8 cellular contexts compared by ENCODE assay signal in the genomic region with DNA sequence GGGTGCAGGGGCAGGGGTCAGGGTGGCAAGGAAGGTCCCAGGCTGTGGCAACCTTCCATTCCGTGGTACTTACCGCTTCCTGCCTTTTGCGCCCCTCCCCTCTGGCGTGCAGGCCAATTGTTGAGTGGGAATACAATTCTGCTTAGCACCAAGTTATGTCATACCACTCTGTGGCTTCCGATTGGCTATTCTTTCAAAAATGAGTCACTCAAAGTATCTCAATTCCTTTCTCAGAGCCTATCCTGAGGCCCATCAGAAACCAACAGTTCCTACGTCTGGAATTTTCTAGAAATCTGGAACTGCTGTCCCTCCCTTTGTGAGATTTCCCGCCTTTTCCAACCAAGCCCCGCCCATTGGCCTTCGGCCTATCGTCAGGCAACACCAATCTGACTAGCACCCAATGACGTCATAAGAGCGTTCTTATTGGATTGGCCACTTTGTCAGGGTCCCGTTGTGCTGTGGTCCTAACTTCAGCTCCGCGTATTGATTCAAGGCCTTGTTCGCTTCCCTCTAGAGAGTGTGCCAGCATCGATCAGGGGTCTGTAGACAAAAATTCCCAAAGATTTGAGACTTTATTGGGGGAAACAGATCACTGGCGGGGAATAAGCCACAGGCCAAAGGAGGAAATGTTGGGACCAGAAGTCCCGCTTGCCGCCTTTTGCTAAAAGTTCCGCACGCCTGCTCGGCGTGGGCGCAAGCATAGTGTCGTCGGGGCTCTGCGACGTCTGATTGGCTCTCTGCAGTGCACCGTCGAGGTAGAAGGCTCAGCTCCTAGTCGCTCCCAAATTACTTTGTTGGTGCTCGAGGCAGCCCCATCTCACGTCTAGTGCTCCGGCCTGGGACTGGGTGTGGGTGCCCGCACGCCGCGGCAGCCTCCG. TPM values are rescaled to one million over a fixed set of nuclear protein-coding genes. Genes with fewer than 3 reads are reported as not detected.
DNase-seq lines count a peak whose midpoint lies in the region; ATAC-seq and TF ChIP-seq lines count a peak whose summit lies in the region.

No MANE protein-coding gene starts in this region.

- WGBS in thymus = 65% methylated on average over 40 of the region's 40 CpGs

- no peaks in the 10 kb centered on the region for H3K36me3 Mint-ChIP-seq in CD4-positive, alpha-beta memory T cell
- no peaks in the 10 kb centered on the region for H3K36me3 Mint-ChIP-seq in activated T-helper 2 cell treated with anti-CD3 and anti-CD28 coated beads, Interferon-gamma antibody, Interleukin-2, Interleukin-4, amounts not matched to agents 10 μg/mL and 5 μg/mL and 100 μg/mL, durations not matched to agents 14 hours and 24 hours and 36 hours (ENCODE audit: low read depth)

- H4K20me1 ChIP-seq in osteoblast (ENCODE audit: insufficient read depth, low read length) = no peaks in the 10 kb centered on the region

- POLR2A ChIA-PET in CD4-positive, alpha-beta memory T cell (lab: Charles Lee; ENCODE audit: partially characterized antibody) = interaction anchor here (1.3 kb wide), 1 partner anchor 52 kb away, joined by 3 read pairs; no protein-coding TSS in a partner anchor

- peaks cover 5 to 12% (median 8%) of the 10 kb centered on the region in 4 donors for H3K4me1 Mint-ChIP-seq in CD4-positive, alpha-beta memory T cell
- H3K4me1 Mint-ChIP-seq in activated T-helper 2 cell treated with anti-CD3 and anti-CD28 coated beads, Interferon-gamma antibody, Interleukin-2, Interleukin-4, amounts not matched to agents 10 μg/mL and 5 μg/mL and 100 μg/mL, durations not matched to agents 14 hours and 24 hours and 36 hours (ENCODE audit: low read depth) = peaks cover 6% of the 10 kb centered on the region

- no peaks in the 10 kb centered on the region for H3K27me3 ChIP-seq in CD4-positive, alpha-beta memory T cell (ENCODE audit: insufficient read depth, low read length)
- H3K27me3 ChIP-seq in HL-60 (ENCODE audit: insufficient read depth, poor library complexity, severe bottlenecking) (no peaks in the 10 kb centered on the region), RWPE2 (ENCODE audit: insufficient read depth, poor library complexity, severe bottlenecking) (no peaks in the 10 kb centered on the region), osteoblast (ENCODE audit: insufficient read depth, low read length) (peaks cover 2% of the 10 kb centered on the region), thymus (ENCODE audit: control insufficient read depth, insufficient read depth) (no peaks in the 10 kb centered on the region)

- no peaks in the 10 kb centered on the region for H3K27me3 Mint-ChIP-seq in CD4-positive, alpha-beta memory T cell
- H3K27me3 Mint-ChIP-seq in activated T-helper 2 cell treated with anti-CD3 and anti-CD28 coated beads, Interferon-gamma antibody, Interleukin-2, Interleukin-4, amounts not matched to agents 10 μg/mL and 5 μg/mL and 100 μg/mL, durations not matched to agents 14 hours and 24 hours and 36 hours (ENCODE audit: low read depth) = peaks cover 3% of the 10 kb centered on the region

- H3K27ac Mint-ChIP-seq in CD4-positive, alpha-beta memory T cell = peak overlapping the region; percentile 79 to 99 (median 98)
- peak overlapping the region; percentile 91 for H3K27ac Mint-ChIP-seq in activated T-helper 2 cell treated with anti-CD3 and anti-CD28 coated beads, Interferon-gamma antibody, Interleukin-2, Interleukin-4, amounts not matched to agents 10 μg/mL and 5 μg/mL and 100 μg/mL, durations not matched to agents 14 hours and 24 hours and 36 hours

- H3K4me1 ChIP-seq in CD4-positive, alpha-beta memory T cell (ENCODE audit: insufficient read depth, low read length) = peaks cover 10% of the 10 kb centered on the region
- H3K4me1 ChIP-seq in RWPE2 (ENCODE audit: insufficient read depth, poor library complexity, severe bottlenecking) (peaks cover 10% of the 10 kb centered on the region), osteoblast (ENCODE audit: insufficient read depth, low read length) (peaks cover 15% of the 10 kb centered on the region), thymus (ENCODE audit: control insufficient read depth, insufficient read depth, low read length) (peaks cover 11% of the 10 kb centered on the region)

- TF ChIP-seq CTCF in HL-60 (IDR thresholded peaks at IDR 0.05; ENCODE audit: insufficient read depth, low read length) = no peak
- TF ChIP-seq CTCF in RWPE2 (IDR thresholded peaks at IDR 0.05; ENCODE audit: poor library complexity, severe bottlenecking) = no peak
- TF ChIP-seq CTCF in fibroblast of villous mesenchyme (IDR thresholded peaks at IDR 0.05; ENCODE audit: insufficient read depth, low read depth, low read length) = no peak
- TF ChIP-seq CTCF in osteoblast (IDR thresholded peaks at IDR 0.05; ENCODE audit: extremely low read depth, low read depth, low read length) = no peak

- H3K27ac ChIP-seq in CD4-positive, alpha-beta memory T cell (ENCODE audit: low read depth, low read length) = peak overlapping the region; percentile 44
- H3K27ac ChIP-seq in HL-60 (replicated peaks) (peak overlapping the region; percentile 63), RWPE2 (ENCODE audit: poor library complexity, severe bottlenecking) (peak overlapping the region; percentile 46), osteoblast (ENCODE audit: low read depth, low read length) (peak overlapping the region; percentile 0), thymus (ENCODE audit: low read depth) (peak overlapping the region; percentile 42)

- ATAC-seq in GM19452 (IDR thresholded peaks at IDR 0.05; ENCODE audit: unreplicated experiment) = peak; percentile 83
- ATAC-seq in RWPE2 (ENCODE audit: low read depth) = peak; percentile 88

- H2AFZ ChIP-seq in osteoblast (ENCODE audit: low read length) = peak overlapping the region; percentile 46

- H3K36me3 ChIP-seq in CD4-positive, alpha-beta memory T cell (ENCODE audit: insufficient read depth, low read length) = no peaks in the 10 kb centered on the region
- H3K36me3 ChIP-seq in RWPE2 (ENCODE audit: low read depth) (no peaks in the 10 kb centered on the region), osteoblast (ENCODE audit: insufficient read depth, low read length) (no peaks in the 10 kb centered on the region), thymus (ENCODE audit: control insufficient read depth, insufficient read depth) (no peaks in the 10 kb centered on the region)

- peak overlapping the region in 1 of 2 donors; percentile 25 for H3K4me3 ChIP-seq in CD4-positive, alpha-beta memory T cell (ENCODE audit: low read length in 2 of 2)
- H3K4me3 ChIP-seq in HL-60 (replicated peaks; ENCODE audit: insufficient read depth, low read length) = no peak overlapping the region
- H3K4me3 ChIP-seq in RWPE2 (ENCODE audit: severe bottlenecking) = no peak overlapping the region
- no peak overlapping the region for H3K4me3 ChIP-seq in fibroblast of villous mesenchyme (ENCODE audit: low read depth, low read length)
- H3K4me3 ChIP-seq in osteoblast (ENCODE audit: insufficient read depth, low read length) = peak overlapping the region; percentile 5
- H3K4me3 ChIP-seq in thymus (ENCODE audit: low read length) = peak overlapping the region; percentile 34

- intact Hi-C loops in CD4-positive, alpha-beta memory T cell (cut with micrococcal nuclease) = loop anchor here (1.0 kb wide), 1 partner anchor 15 kb away; the partner anchor contains the start of gene CA11
- intact Hi-C loops in activated T-helper 2 cell treated with anti-CD3 and anti-CD28 coated beads, Interferon-gamma antibody, Interleukin-2, Interleukin-4, amounts not matched to agents 10 μg/mL and 5 μg/mL and 100 μg/mL, durations not matched to agents 14 hours and 24 hours and 36 hours (cut with micrococcal nuclease) = loop anchor here (2.0 to 5.0 kb wide), 3 partner anchors 14 to 86 kb away; partner anchors contain the start of genes CA11 and IZUMO1

- DNase-seq in CD4-positive, alpha-beta memory T cell = peak; percentile 82 to 88 (median 85)
- peak; percentile 50 to 89 for DNase-seq in HL-60 (ENCODE audit: low read depth in 1 of 2, low spot score in 1 of 2)
- DNase-seq in RWPE2 (ENCODE audit: low spot score) = peak; percentile 91
- DNase-seq in activated T-helper 2 cell treated with anti-CD3 and anti-CD28 coated beads, Interferon-gamma antibody, Interleukin-2, Interleukin-4, amounts not matched to agents 10 μg/mL and 5 μg/mL and 100 μg/mL, durations not matched to agents 14 hours and 24 hours and 36 hours (ENCODE audit: low spot score) = peak; percentile 80
- peak; percentile 91 for DNase-seq in fibroblast of villous mesenchyme (ENCODE audit: low read depth)
- peak; percentile 99 for DNase-seq in osteoblast (ENCODE audit: insufficient read length, low spot score, missing footprints)

- H3K4me2 ChIP-seq in osteoblast (ENCODE audit: insufficient read depth, low read length) = peak overlapping the region; percentile 64

- no peaks in the 10 kb centered on the region for H3K79me2 ChIP-seq in osteoblast (ENCODE audit: insufficient read depth, low read length)

- no peaks in the 10 kb centered on the region for H3K9me3 Mint-ChIP-seq in CD4-positive, alpha-beta memory T cell
- H3K9me3 Mint-ChIP-seq in activated T-helper 2 cell treated with anti-CD3 and anti-CD28 coated beads, Interferon-gamma antibody, Interleukin-2, Interleukin-4, amounts not matched to agents 10 μg/mL and 5 μg/mL and 100 μg/mL, durations not matched to agents 14 hours and 24 hours and 36 hours = no peaks in the 10 kb centered on the region

- H3K9me3 ChIP-seq in CD4-positive, alpha-beta memory T cell (ENCODE audit: control insufficient read depth in 1 of 2, low read length in 2 of 2) = no peaks in the 10 kb centered on the region
- H3K9me3 ChIP-seq in RWPE2 (ENCODE audit: severe bottlenecking) (no peaks in the 10 kb centered on the region), osteoblast (ENCODE audit: low read depth, low read length) (no peaks in the 10 kb centered on the region), thymus (ENCODE audit: control insufficient read depth) (no peaks in the 10 kb centered on the region)

- H3K4me3 Mint-ChIP-seq in CD4-positive, alpha-beta memory T cell = peak overlapping the region; percentile 70 to 87 (median 81)
- H3K4me3 Mint-ChIP-seq in activated T-helper 2 cell treated with anti-CD3 and anti-CD28 coated beads, Interferon-gamma antibody, Interleukin-2, Interleukin-4, amounts not matched to agents 10 μg/mL and 5 μg/mL and 100 μg/mL, durations not matched to agents 14 hours and 24 hours and 36 hours (ENCODE audit: low read depth) = peak overlapping the region; percentile 40

- CTCF ChIA-PET in CD4-positive, alpha-beta memory T cell (lab: Charles Lee; ENCODE audit: partially characterized antibody) = no interaction called here

RNA-seq across cellular contexts. Expression of gene NTN5, which starts 11.7 kb away (rescaled TPM):
- total RNA-seq in CD4-positive, alpha-beta memory T cell = 1 to 10 TPM; 2.3 to 3.3 TPM
- polyA plus RNA-seq in CD4-positive, alpha-beta memory T cell = under 1 TPM in 1 of 2 donors, not detected in 1; 0.62 TPM
- total RNA-seq in activated T-helper 2 cell treated with anti-CD3 and anti-CD28 coated beads, Interferon-gamma antibody, Interleukin-2, Interleukin-4, amounts not matched to agents 10 μg/mL and 5 μg/mL and 100 μg/mL, durations not matched to agents 14 hours and 24 hours and 36 hours = 0.46 and 0.55 TPM in 2 replicates
- total RNA-seq in fibroblast of villous mesenchyme = under 0.01 TPM in 1 of 2 replicates, not detected in the other
- under 0.01 and 0.29 TPM in 2 replicates for total RNA-seq in osteoblast
- 3.5 TPM for polyA plus RNA-seq in thymus

RNA-seq across cellular contexts. Expression of gene CA11, which starts 15.1 kb away (rescaled TPM):
- 10 to 100 TPM; 13.7 to 15.4 TPM for total RNA-seq in CD4-positive, alpha-beta memory T cell
- 1 to 10 TPM; 5.0 to 9.4 TPM for polyA plus RNA-seq in CD4-positive, alpha-beta memory T cell
- total RNA-seq in activated T-helper 2 cell treated with anti-CD3 and anti-CD28 coated beads, Interferon-gamma antibody, Interleukin-2, Interleukin-4, amounts not matched to agents 10 μg/mL and 5 μg/mL and 100 μg/mL, durations not matched to agents 14 hours and 24 hours and 36 hours = 5.4 and 6.5 TPM in 2 replicates
- total RNA-seq in fibroblast of villous mesenchyme = 1.3 TPM in 2 replicates
- total RNA-seq in osteoblast = 1.8 and 2.7 TPM in 2 replicates
- 15.3 TPM for polyA plus RNA-seq in thymus

RNA-seq across cellular contexts. Expression of gene DBP, which starts 23.9 kb away (rescaled TPM):
- total RNA-seq in CD4-positive, alpha-beta memory T cell = 10 to 100 TPM; 62.6 to 69.5 TPM
- polyA plus RNA-seq in CD4-positive, alpha-beta memory T cell = 100 to 1,000 TPM in 1 of 2 donors, 10 to 100 TPM in 1; 37.4 to 113 TPM
- 7.3 and 7.9 TPM in 2 replicates for total RNA-seq in activated T-helper 2 cell treated with anti-CD3 and anti-CD28 coated beads, Interferon-gamma antibody, Interleukin-2, Interleukin-4, amounts not matched to agents 10 μg/mL and 5 μg/mL and 100 μg/mL, durations not matched to agents 14 hours and 24 hours and 36 hours
- total RNA-seq in fibroblast of villous mesenchyme (6.9 and 7.7 TPM in 2 replicates), osteoblast (14.5 and 18.3 TPM in 2 replicates)
- polyA plus RNA-seq in thymus = 21.2 TPM

RNA-seq across cellular contexts. Expression of gene FUT2, which starts 34.7 kb away (rescaled TPM):
- total RNA-seq in CD4-positive, alpha-beta memory T cell = not detected
- under 1 TPM; 0.11 to 0.59 TPM for polyA plus RNA-seq in CD4-positive, alpha-beta memory T cell
- not detected in 2 replicates for total RNA-seq in activated T-helper 2 cell treated with anti-CD3 and anti-CD28 coated beads, Interferon-gamma antibody, Interleukin-2, Interleukin-4, amounts not matched to agents 10 μg/mL and 5 μg/mL and 100 μg/mL, durations not matched to agents 14 hours and 24 hours and 36 hours
- not detected in 2 replicates for total RNA-seq in fibroblast of villous mesenchyme
- total RNA-seq in osteoblast = not detected in 2 replicates
- 3.2 TPM for polyA plus RNA-seq in thymus

RNA-seq across cellular contexts. Expression of gene SPHK2, which starts 41.8 kb away (rescaled TPM):
- total RNA-seq in CD4-positive, alpha-beta memory T cell = 10 to 100 TPM; 25.0 to 29.1 TPM
- 1 to 10 TPM; 6.0 to 8.4 TPM for polyA plus RNA-seq in CD4-positive, alpha-beta memory T cell
- total RNA-seq in activated T-helper 2 cell treated with anti-CD3 and anti-CD28 coated beads, Interferon-gamma antibody, Interleukin-2, Interleukin-4, amounts not matched to agents 10 μg/mL and 5 μg/mL and 100 μg/mL, durations not matched to agents 14 hours and 24 hours and 36 hours = 34.3 and 35.0 TPM in 2 replicates
- 7.8 and 10.0 TPM in 2 replicates for total RNA-seq in fibroblast of villous mesenchyme
- 13.0 and 13.3 TPM in 2 replicates for total RNA-seq in osteoblast
- 13.4 TPM for polyA plus RNA-seq in thymus

Comparison
In these comparisons a context has a peak if more than half of its experiments do, and no peak if none do; other contexts are left out.
1. H3K27ac ChIP-seq: peak in every context shown above with its lines; median percentile 63 in HL-60; 46 in RWPE2; 44 in CD4-positive, alpha-beta memory T cell; 42 in thymus; 0 in osteoblast.
2. H3K4me3 ChIP-seq: peak in osteoblast (single experiment) and thymus (single experiment); none in HL-60 (single experiment), RWPE2 (single experiment) and fibroblast of villous mesenchyme (single experiment).
3. Peak in every context shown above with its lines, with median percentiles within 50 percentile points of each other: DNase-seq.